ENCODE assay signal across 10 cellular contexts in genomic region chrX:17597836-17598434, GRCh38.
A peak's percentile ranks its signal among the peaks of the same experiment; 100 is the strongest.
DNase-seq lines count a peak whose midpoint lies in the region; ATAC-seq, FAIRE-seq and TF ChIP-seq lines count a peak whose summit lies in the region.
"Had no signal": no experiment of that assay in that cellular context is flagged by ENCODE, and none has a peak within 500 bp of the region (broad histone marks: within the 10 kb centered on the region; RNA-seq: fewer than 3 reads in every experiment).

No MANE protein-coding gene starts in this region.

- H3K4me1 ChIP-seq in A549 (peaks cover 44% of the 10 kb centered on the region), esophagus muscularis mucosa (peaks cover 10 to 56% (median 40%) of the 10 kb centered on the region in 4 donors)

- no peak for FAIRE-seq in A549 (lab: Jason Lieb, UNC)

- TF ChIP-seq EP300 in A549 (IDR thresholded peaks at IDR 0.05): no peak
- no peak for TF ChIP-seq EP300 in esophagus muscularis mucosa (IDR thresholded peaks at IDR 0.05)

- no peak for TF ChIP-seq RAD21 in A549 (conservative IDR thresholded peaks at IDR 0.05 in 1 of 2, IDR thresholded peaks at IDR 0.05 in 1 of 2)

- TF ChIP-seq CTCF in A549 (IDR thresholded peaks at IDR 0.05) (no peak), esophagus muscularis mucosa (IDR thresholded peaks at IDR 0.05) (no peak)

- intact Hi-C loops in esophagus muscularis mucosa (cut with DNase I): no loop called here

- ATAC-seq in A549 (no peak), HG02970 (IDR thresholded peaks at IDR 0.05; ENCODE audit: low FRiP score, unreplicated experiment) (no peak), HG03175 (IDR thresholded peaks at IDR 0.05; ENCODE audit: unreplicated experiment) (no peak), GM19397 (IDR thresholded peaks at IDR 0.05; ENCODE audit: unreplicated experiment) (no peak)

- H3K27ac ChIP-seq in A549 (peak overlapping the region in 1 of 2 experiments; percentile 33; a peak in 2 of 6 replicates), esophagus muscularis mucosa (replicated peaks in 1 of 4) (peak overlapping the region; percentile 51 to 65 (median 54))

- H3K4me2 ChIP-seq in A549: peak overlapping the region; percentile 34; the same call in 2 of the 3 replicates

- POLR2A ChIA-PET in A549 (lab: Yijun Ruan, JAX): no interaction called here

- CTCF ChIA-PET in A549 (lab: Yijun Ruan, JAX): interaction anchor here (1.5 kb wide), 1 partner anchor 356 kb away, joined by 3 read pairs; no protein-coding TSS in a partner anchor

- TF ChIP-seq POLR2A in A549 (IDR thresholded peaks at IDR 0.05; ENCODE audit: low read length) (no peak), esophagus muscularis mucosa (IDR thresholded peaks at IDR 0.05; ENCODE audit: low read depth) (no peak), erythroblast (IDR thresholded peaks at IDR 0.05; ENCODE audit: low read length) (no peak)

- H3K4me3 ChIP-seq in A549 (no peak overlapping the region), esophagus muscularis mucosa (no peak overlapping the region)

- 78% methylated on average over 6 of the region's 6 CpGs for WGBS in A549 (ENCODE audit: missing lambda C conversion rate)
- WGBS in esophagus muscularis mucosa: 47% methylated on average over 6 of the region's 6 CpGs

- no peak for DNase-seq in A549 (ENCODE audit: low read depth in 1 of 2, low spot score in 1 of 2)
- peak; percentile 3 for DNase-seq in NCI-H226
- DNase-seq in esophagus muscularis mucosa (ENCODE audit: extremely low spot score): no peak
- DNase-seq in midbrain (lab: John Stamatoyannopoulos, UW): peak; percentile 27
- DNase-seq in erythroblast (lab: John Stamatoyannopoulos, UW): no peak
- DNase-seq: AML-193, T1000 had no signal

- no peaks in the 10 kb centered on the region for H3K36me3 ChIP-seq in esophagus muscularis mucosa

- no peaks in the 10 kb centered on the region for H3K9me3 ChIP-seq in A549
- no peaks in the 10 kb centered on the region for H3K9me3 ChIP-seq in esophagus muscularis mucosa

- H3K27me3 ChIP-seq in esophagus muscularis mucosa: no peaks in the 10 kb centered on the region

TF ChIP-seq in A549, 52 proteins besides CTCF, POLR2A, EP300 and RAD21:
- TF ChIP-seq JUNB (IDR thresholded peaks at IDR 0.05) (no peak), PBX3 (IDR thresholded peaks at IDR 0.05) (no peak), ESRRA (IDR thresholded peaks at IDR 0.05; ENCODE audit: borderline replicate concordance, low read length) (no peak), ZSCAN20 (CRISPR knock-in tag; IDR thresholded peaks at IDR 0.05) (no peak), EHF (CRISPR knock-in tag; IDR thresholded peaks at IDR 0.05) (no peak), CBX2 (IDR thresholded peaks at IDR 0.05; ENCODE audit: borderline replicate concordance, low read depth) (no peak), RFX5 (IDR thresholded peaks at IDR 0.05) (no peak), HMGXB4 (CRISPR knock-in tag; IDR thresholded peaks at IDR 0.05; ENCODE audit: borderline replicate concordance) (no peak), NFE2L2 (conservative IDR thresholded peaks at IDR 0.05; ENCODE audit: low read length) (no peak), MAX (IDR thresholded peaks at IDR 0.05) (no peak), MYC (IDR thresholded peaks at IDR 0.05; ENCODE audit: borderline replicate concordance, low read length) (no peak), NR3C1 (IDR thresholded peaks at IDR 0.05) (no peak), CBX8 (IDR thresholded peaks at IDR 0.05) (no peak), REST (IDR thresholded peaks at IDR 0.05) (no peak), MAZ (IDR thresholded peaks at IDR 0.05; ENCODE audit: borderline replicate concordance, low read depth, low read length) (no peak), TFCP2L1 (CRISPR knock-in tag; IDR thresholded peaks at IDR 0.05) (no peak), RARB (CRISPR knock-in tag; IDR thresholded peaks at IDR 0.05) (no peak), KDM5A (IDR thresholded peaks at IDR 0.05) (no peak), HOXA7 (CRISPR knock-in tag; IDR thresholded peaks at IDR 0.05) (no peak)

Comparison
In these comparisons a context has a peak if more than half of its experiments do, and no peak if none do; other contexts are left out.
1. DNase-seq: peak in NCI-H226 (single experiment) and midbrain (single experiment); none in A549 (0 of 2), esophagus muscularis mucosa (single experiment) and erythroblast (0 of 2).